1 cellular context compared by ENCODE assay signal in the genomic region with DNA sequence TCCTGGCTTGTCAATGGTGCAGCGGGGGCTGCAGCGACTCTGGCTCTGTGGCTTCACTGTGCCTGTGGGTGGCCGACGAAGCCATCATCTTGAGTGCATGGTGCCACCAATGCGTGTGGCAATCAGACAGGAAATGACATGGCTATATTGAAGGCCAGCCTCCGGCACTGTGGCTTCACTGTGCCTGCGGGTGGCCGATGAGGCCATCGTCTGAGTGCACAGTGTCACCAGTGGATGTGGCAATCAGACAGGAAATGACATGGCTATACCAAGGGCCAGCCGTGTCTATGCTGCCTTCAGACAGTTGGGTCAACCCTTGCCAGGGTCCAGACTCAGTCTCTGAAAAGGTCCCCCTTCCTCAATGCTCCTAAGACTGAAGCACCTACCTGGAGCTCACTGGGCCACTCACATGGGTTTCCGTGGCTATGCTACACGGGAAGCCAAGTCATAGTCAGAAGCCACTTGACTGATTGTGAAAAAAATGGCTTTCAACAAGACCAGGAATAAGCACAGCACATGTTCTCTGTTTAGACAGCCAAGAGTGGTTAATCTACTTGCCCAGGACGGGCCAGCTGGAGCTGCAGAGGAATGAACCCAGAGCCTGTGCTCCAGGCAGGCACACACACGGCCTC.
A peak's percentile ranks its signal among the peaks of the same experiment; 100 is the strongest.
TF ChIP-seq lines count a peak whose summit lies in the region.

No MANE protein-coding gene starts in this region.

TF ChIP-seq in K562, 482 proteins besides CTCF, POLR2A, EP300 and RAD21:
- 0 out of 2 replicates have a peak, but pooled peaks have one; percentile 22 for TF ChIP-seq GABPA (tag; conservative IDR thresholded peaks at IDR 0.05; ENCODE audit: low read depth)
- no peak for TF ChIP-seq SNIP1 (IDR thresholded peaks at IDR 0.05; ENCODE audit: low read depth)
- no peak for TF ChIP-seq EP400 (IDR thresholded peaks at IDR 0.05)
TF ChIP-seq in K562: peak in this region for 1.
